8 cellular contexts compared by ENCODE assay signal in the genomic region with DNA sequence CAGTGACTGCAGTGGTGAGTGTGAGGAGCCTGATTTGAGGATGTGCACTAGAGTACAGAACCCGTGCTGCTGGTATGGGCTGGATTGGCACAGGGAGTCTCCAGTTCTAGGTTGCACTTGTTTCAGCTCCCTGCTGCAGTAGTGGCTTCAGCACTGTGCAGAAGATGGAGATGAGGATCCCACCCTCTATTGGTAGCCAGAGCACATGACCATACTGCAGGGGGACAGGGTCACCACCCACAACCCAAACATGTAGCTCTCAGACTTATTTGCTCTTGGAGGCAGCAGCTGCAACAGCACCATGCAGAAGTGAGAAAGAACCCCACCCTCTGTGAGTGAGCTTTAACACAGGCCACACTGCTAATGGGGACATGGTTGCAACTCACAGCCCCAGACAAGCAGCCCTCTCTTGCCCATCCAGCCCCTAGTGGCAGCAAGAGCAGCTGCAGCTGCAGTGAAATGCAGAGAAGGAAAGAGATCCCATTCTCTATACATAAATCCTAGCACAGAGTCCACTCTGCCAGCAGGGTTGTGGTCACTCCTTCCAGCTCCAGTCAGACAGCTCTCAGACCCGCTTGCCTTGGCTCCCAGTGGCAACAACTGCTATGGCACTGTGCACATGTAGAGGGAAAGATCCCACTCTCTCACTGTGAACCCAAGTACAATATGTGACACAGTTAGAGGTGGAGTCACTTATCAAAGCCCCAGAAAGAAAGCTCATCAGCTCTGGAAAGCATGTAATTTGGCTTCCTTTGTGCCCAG. TPM values are rescaled to one million over a fixed set of nuclear protein-coding genes. Genes with fewer than 3 reads are reported as not detected.
DNase-seq lines count a peak whose midpoint lies in the region; ATAC-seq and TF ChIP-seq lines count a peak whose summit lies in the region.

No MANE protein-coding gene starts in this region.

- no peak for TF ChIP-seq EP300 in sigmoid colon (IDR thresholded peaks at IDR 0.05)

- DNase-seq in BE2C (peak; percentile 44), RPMI8226 (peak; percentile 37), iris pigment epithelial cell (ENCODE audit: low read depth) (peak; percentile 22), sigmoid colon (no peak), Kasumi-1 (lab: John Stamatoyannopoulos, UW) (no peak)

- H3K27me3 ChIP-seq in BE2C (peaks cover 28% of the 10 kb centered on the region), sigmoid colon (no peaks in the 10 kb centered on the region)

- ATAC-seq in GM19025 (IDR thresholded peaks at IDR 0.05; ENCODE audit: low read depth, unreplicated experiment) (peak; percentile 86), HG03060 (IDR thresholded peaks at IDR 0.05; ENCODE audit: low read depth, unreplicated experiment) (peak; percentile 81), HG02970 (IDR thresholded peaks at IDR 0.05; ENCODE audit: low FRiP score, unreplicated experiment) (no peak)

- no peak overlapping the region for H3K27ac ChIP-seq in sigmoid colon

- 82 to 90% methylated on average over 2 of the region's 2 CpGs for WGBS in sigmoid colon, 2 donors

- H3K4me1 ChIP-seq in BE2C (no peaks in the 10 kb centered on the region), sigmoid colon (no peaks in the 10 kb centered on the region)

- TF ChIP-seq CTCF in BE2C (IDR thresholded peaks at IDR 0.05; ENCODE audit: low read depth, low read length) (peak; percentile 83), sigmoid colon (IDR thresholded peaks at IDR 0.05) (no peak)

- H3K4me3 ChIP-seq in BE2C (ENCODE audit: low read depth, low read length) (no peak overlapping the region), sigmoid colon (no peak overlapping the region)

- H3K36me3 ChIP-seq in BE2C = no peaks in the 10 kb centered on the region
- no peaks in the 10 kb centered on the region for H3K36me3 ChIP-seq in sigmoid colon

- intact Hi-C loops in sigmoid colon (cut with DNase I) = no loop called here

- no peak for TF ChIP-seq POLR2A in sigmoid colon (IDR thresholded peaks at IDR 0.05)

- H3K9me3 ChIP-seq in BE2C (no peaks in the 10 kb centered on the region; the same call in 1 of the 2 replicates), sigmoid colon (peaks cover 0 to 4% (median 0%) of the 10 kb centered on the region in 4 donors)

RNA-seq across cellular contexts. Expression of a gene that starts 51.4 kb away (rescaled TPM):
- 0.11 TPM for polyA plus RNA-seq in BE2C (2012; ENCODE audit: insufficient read depth, insufficient read length, low read depth)
- total RNA-seq in sigmoid colon = 1 to 10 TPM in 1 of 4 donors, under 1 TPM in 3; 0.28 to 1.8 (median 0.72) TPM
- polyA plus RNA-seq in sigmoid colon = 10 to 100 TPM; 14.8 to 59.4 (median 54.1) TPM

Comparison
In these comparisons a context has a peak if more than half of its experiments do, and no peak if none do; other contexts are left out.
1. DNase-seq: peak in BE2C (single experiment), RPMI8226 (single experiment) and iris pigment epithelial cell (single experiment); none in sigmoid colon (single experiment) and Kasumi-1 (0 of 2).